ENCODE assay signal across 8 cellular contexts in genomic region chr14:105944632-105945610, GRCh38.
A peak's percentile ranks its signal among the peaks of the same experiment; 100 is the strongest.
DNase-seq lines count a peak whose midpoint lies in the region; ATAC-seq and TF ChIP-seq lines count a peak whose summit lies in the region.

No MANE protein-coding gene starts in this region.

- TF ChIP-seq POLR2A in esophagus muscularis mucosa (IDR thresholded peaks at IDR 0.05; ENCODE audit: low read depth), result no peak

- no peak for TF ChIP-seq EP300 in esophagus muscularis mucosa (IDR thresholded peaks at IDR 0.05)

- H3K9me3 ChIP-seq in esophagus muscularis mucosa, result peaks cover 0 to 8% (median 2%) of the 10 kb centered on the region in 4 donors

- no peaks in the 10 kb centered on the region for H3K36me3 ChIP-seq in esophagus muscularis mucosa

- peaks cover 0 to 5% (median 2%) of the 10 kb centered on the region in 4 donors for H3K4me1 ChIP-seq in esophagus muscularis mucosa

- TF ChIP-seq CTCF in esophagus muscularis mucosa (IDR thresholded peaks at IDR 0.05), result peak; percentile 81 to 85 (median 85)

- DNase-seq in NK-92 treated with Interleukin-12 subunit alpha and Interleukin-12 subunit beta, amount 100 ng/mL, for 24 hours (lab: John Stamatoyannopoulos, UW), result peak; percentile 68
- DNase-seq in NK-92 (lab: John Stamatoyannopoulos, UW; ENCODE audit: unreplicated experiment), result no peak
- DNase-seq in NCI-H526 treated with DMSO at 0.1 percent for 48 hours (lab: John Stamatoyannopoulos, UW), result peak; percentile 55
- DNase-seq in activated CD4-positive, alpha-beta T cell treated with anti-CD3 and anti-CD28 coated beads, Interleukin-2, amount 50 U/mL, for 4 hours, result peak; percentile 69 to 70
- no peak for DNase-seq in esophagus muscularis mucosa (ENCODE audit: extremely low spot score)
- peak; percentile 58 for DNase-seq in stimulated activated CD4-positive, alpha-beta T cell treated with anti-CD3 and anti-CD28 coated beads, Interleukin-2, amount 100 ng/mL, for 4 hours (ENCODE audit: low read depth)
- DNase-seq in pons (ENCODE audit: low spot score), result no peak

- no peak overlapping the region for H3K4me3 ChIP-seq in esophagus muscularis mucosa

- ATAC-seq in HG02885 (IDR thresholded peaks at IDR 0.05; ENCODE audit: poor library complexity, unreplicated experiment), result no peak

- H3K27ac ChIP-seq in esophagus muscularis mucosa (replicated peaks in 1 of 4), result no peak overlapping the region

- H3K27me3 ChIP-seq in esophagus muscularis mucosa, result peaks cover 0 to 20% (median 0%) of the 10 kb centered on the region in 4 donors

- 52% methylated on average over 25 of the region's 30 CpGs for WGBS in esophagus muscularis mucosa

- intact Hi-C loops in esophagus muscularis mucosa (cut with DNase I), result loop anchor here (5.0 to 10.0 kb wide), 2 partner anchors 270 to 388 kb away; no protein-coding TSS in a partner anchor

Comparison
In these comparisons a context has a peak if more than half of its experiments do, and no peak if none do; other contexts are left out.
1. DNase-seq: peak in NK-92 treated with Interleukin-12 subunit alpha and Interleukin-12 subunit beta, amount 100 ng/mL, for 24 hours (single experiment), NCI-H526 treated with DMSO at 0.1 percent for 48 hours (single experiment), activated CD4-positive, alpha-beta T cell treated with anti-CD3 and anti-CD28 coated beads, Interleukin-2, amount 50 U/mL, for 4 hours (2 of 2) and stimulated activated CD4-positive, alpha-beta T cell treated with anti-CD3 and anti-CD28 coated beads, Interleukin-2, amount 100 ng/mL, for 4 hours (single experiment); none in NK-92 (single experiment), esophagus muscularis mucosa (single experiment) and pons (single experiment).